Comparison of ENCODE assay signal across 8 cellular contexts in genomic region chr19:18519962-18520847, GRCh38. TPM values are rescaled to one million over a fixed set of nuclear protein-coding genes. Genes with fewer than 3 reads are reported as not detected.
A peak's percentile ranks its signal among the peaks of the same experiment; 100 is the strongest.
DNase-seq lines count a peak whose midpoint lies in the region; ATAC-seq and TF ChIP-seq lines count a peak whose summit lies in the region.

No MANE protein-coding gene starts in this region.

- peak overlapping the region; percentile 96 to 99 for H3K27ac ChIP-seq in right atrium auricular region

- H3K36me3 ChIP-seq in adipocyte (ENCODE audit: control insufficient read depth, insufficient read depth, low read length, severe bottlenecking): no peaks in the 10 kb centered on the region
- H3K36me3 ChIP-seq in right atrium auricular region: no peaks in the 10 kb centered on the region

- peak overlapping the region; percentile 99 for H3K9ac ChIP-seq in adipocyte (ENCODE audit: low read length)

- ATAC-seq in HG02678 (IDR thresholded peaks at IDR 0.05; ENCODE audit: unreplicated experiment) (no peak), HG03469 (IDR thresholded peaks at IDR 0.05; ENCODE audit: unreplicated experiment) (no peak)

- peak; percentile 45 for DNase-seq in DMS53 treated with DMSO at 0.1 percent for 48 hours (lab: John Stamatoyannopoulos, UW; ENCODE audit: unreplicated experiment)
- peak in 66 of 76 experiments; percentile 17 to 80 (median 63) for DNase-seq in HUDEP-2 (lab: John Stamatoyannopoulos, UW; ENCODE audit: unreplicated experiment in 76 of 76)
- DNase-seq in SHP77 treated with DMSO at 0.1 percent for 48 hours (lab: John Stamatoyannopoulos, UW): peak; percentile 44
- peak; percentile 83 for DNase-seq in adipocyte (ENCODE audit: low read depth)
- peak; percentile 76 for DNase-seq in right atrium auricular region (ENCODE audit: low spot score)
- peak; percentile 57 for DNase-seq in retina

- peak; percentile 28 to 67 for TF ChIP-seq CTCF in right atrium auricular region (IDR thresholded peaks at IDR 0.05)

- H3K4me3 ChIP-seq in adipocyte (ENCODE audit: low read length) (peak overlapping the region; percentile 99), right atrium auricular region (peak overlapping the region; percentile 80 to 99)

- H3K9me3 ChIP-seq in adipocyte (ENCODE audit: control insufficient read depth, low read length): no peaks in the 10 kb centered on the region
- no peaks in the 10 kb centered on the region for H3K9me3 ChIP-seq in right atrium auricular region

- no peaks in the 10 kb centered on the region for H3K27me3 ChIP-seq in adipocyte (replicated peaks; ENCODE audit: control insufficient read depth, insufficient read depth, low read length)
- H3K27me3 ChIP-seq in right atrium auricular region: no peaks in the 10 kb centered on the region

- H3K4me1 ChIP-seq in adipocyte (ENCODE audit: control insufficient read depth, insufficient read depth, low read length) (peaks cover 27% of the 10 kb centered on the region), right atrium auricular region (peaks cover 0 to 53% of the 10 kb centered on the region in 2 donors)

RNA-seq across cellular contexts. Expression of gene ELL, which starts 1.7 kb away (rescaled TPM):
- total RNA-seq in right atrium auricular region: 10 to 100 TPM; 12.4 to 17.5 TPM

RNA-seq across cellular contexts. Expression of gene FKBP8, which starts 23.2 kb away (rescaled TPM):
- total RNA-seq in right atrium auricular region: 100 to 1,000 TPM; 192 to 345 TPM

RNA-seq across cellular contexts. Expression of gene KXD1, which starts 37.5 kb away (rescaled TPM):
- total RNA-seq in right atrium auricular region: 100 to 1,000 TPM in 1 of 2 donors, 10 to 100 TPM in 1; 60.7 to 114 TPM

RNA-seq across cellular contexts. Expression of gene UBA52, which starts 51.5 kb away (rescaled TPM):
- 100 to 1,000 TPM; 272 to 543 TPM for total RNA-seq in right atrium auricular region
